Comparison of ENCODE assay signal across 1 cellular context in the genomic region with DNA sequence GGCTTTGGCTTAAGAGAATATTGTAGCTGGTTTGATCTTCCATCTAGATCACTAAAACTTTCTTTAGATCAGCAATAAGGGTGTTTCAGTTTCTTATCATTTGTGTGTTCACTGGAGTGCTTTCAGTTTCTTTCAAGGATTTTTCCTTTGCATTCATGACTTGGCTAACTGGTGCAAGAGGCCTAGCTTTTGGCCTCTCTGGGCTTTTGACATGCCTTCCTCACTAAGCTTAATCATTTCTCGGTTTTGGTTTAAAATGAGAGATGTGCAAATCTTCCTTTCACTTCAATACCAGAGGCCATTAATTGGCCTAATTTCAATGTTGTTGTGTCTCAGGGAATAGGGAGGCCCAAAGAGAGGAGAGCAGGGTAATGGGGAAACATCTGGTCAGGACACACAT.
TF ChIP-seq lines count a peak whose summit lies in the region.

No MANE protein-coding gene starts in this region.

TF ChIP-seq in GM23338, 12 proteins besides CTCF, POLR2A, EP300 and RAD21:
- no peak for TF ChIP-seq JUNB (IDR thresholded peaks at IDR 0.05; ENCODE audit: unreplicated experiment)
- no peak for TF ChIP-seq CREB1 (CRISPR knock-in tag; IDR thresholded peaks at IDR 0.05; ENCODE audit: low read depth)
- TF ChIP-seq STAT1 (IDR thresholded peaks at IDR 0.05; ENCODE audit: unreplicated experiment) = no peak
- TF ChIP-seq EZH2phosphoT487 (IDR thresholded peaks at IDR 0.05; ENCODE audit: unreplicated experiment) = no peak
- TF ChIP-seq ZNF462 (CRISPR knock-in tag; IDR thresholded peaks at IDR 0.05) = no peak
- TF ChIP-seq, protein P1, sequence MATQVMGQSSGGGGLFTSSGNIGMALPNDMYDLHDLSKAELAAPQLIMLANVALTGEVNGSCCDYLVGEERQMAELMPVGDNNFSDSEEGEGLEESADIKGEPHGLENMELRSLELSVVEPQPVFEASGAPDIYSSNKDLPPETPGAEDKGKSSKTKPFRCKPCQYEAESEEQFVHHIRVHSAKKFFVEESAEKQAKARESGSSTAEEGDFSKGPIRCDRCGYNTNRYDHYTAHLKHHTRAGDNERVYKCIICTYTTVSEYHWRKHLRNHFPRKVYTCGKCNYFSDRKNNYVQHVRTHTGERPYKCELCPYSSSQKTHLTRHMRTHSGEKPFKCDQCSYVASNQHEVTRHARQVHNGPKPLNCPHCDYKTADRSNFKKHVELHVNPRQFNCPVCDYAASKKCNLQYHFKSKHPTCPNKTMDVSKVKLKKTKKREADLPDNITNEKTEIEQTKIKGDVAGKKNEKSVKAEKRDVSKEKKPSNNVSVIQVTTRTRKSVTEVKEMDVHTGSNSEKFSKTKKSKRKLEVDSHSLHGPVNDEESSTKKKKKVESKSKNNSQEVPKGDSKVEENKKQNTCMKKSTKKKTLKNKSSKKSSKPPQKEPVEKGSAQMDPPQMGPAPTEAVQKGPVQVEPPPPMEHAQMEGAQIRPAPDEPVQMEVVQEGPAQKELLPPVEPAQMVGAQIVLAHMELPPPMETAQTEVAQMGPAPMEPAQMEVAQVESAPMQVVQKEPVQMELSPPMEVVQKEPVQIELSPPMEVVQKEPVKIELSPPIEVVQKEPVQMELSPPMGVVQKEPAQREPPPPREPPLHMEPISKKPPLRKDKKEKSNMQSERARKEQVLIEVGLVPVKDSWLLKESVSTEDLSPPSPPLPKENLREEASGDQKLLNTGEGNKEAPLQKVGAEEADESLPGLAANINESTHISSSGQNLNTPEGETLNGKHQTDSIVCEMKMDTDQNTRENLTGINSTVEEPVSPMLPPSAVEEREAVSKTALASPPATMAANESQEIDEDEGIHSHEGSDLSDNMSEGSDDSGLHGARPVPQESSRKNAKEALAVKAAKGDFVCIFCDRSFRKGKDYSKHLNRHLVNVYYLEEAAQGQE (IDR thresholded peaks at IDR 0.05; ENCODE audit: unreplicated experiment) = no peak
- no peak for TF ChIP-seq ZNF114 (CRISPR knock-in tag; IDR thresholded peaks at IDR 0.05)
- no peak for TF ChIP-seq POLR2AphosphoS5 (IDR thresholded peaks at IDR 0.05; ENCODE audit: low read depth)
